In the genomic region with DNA sequence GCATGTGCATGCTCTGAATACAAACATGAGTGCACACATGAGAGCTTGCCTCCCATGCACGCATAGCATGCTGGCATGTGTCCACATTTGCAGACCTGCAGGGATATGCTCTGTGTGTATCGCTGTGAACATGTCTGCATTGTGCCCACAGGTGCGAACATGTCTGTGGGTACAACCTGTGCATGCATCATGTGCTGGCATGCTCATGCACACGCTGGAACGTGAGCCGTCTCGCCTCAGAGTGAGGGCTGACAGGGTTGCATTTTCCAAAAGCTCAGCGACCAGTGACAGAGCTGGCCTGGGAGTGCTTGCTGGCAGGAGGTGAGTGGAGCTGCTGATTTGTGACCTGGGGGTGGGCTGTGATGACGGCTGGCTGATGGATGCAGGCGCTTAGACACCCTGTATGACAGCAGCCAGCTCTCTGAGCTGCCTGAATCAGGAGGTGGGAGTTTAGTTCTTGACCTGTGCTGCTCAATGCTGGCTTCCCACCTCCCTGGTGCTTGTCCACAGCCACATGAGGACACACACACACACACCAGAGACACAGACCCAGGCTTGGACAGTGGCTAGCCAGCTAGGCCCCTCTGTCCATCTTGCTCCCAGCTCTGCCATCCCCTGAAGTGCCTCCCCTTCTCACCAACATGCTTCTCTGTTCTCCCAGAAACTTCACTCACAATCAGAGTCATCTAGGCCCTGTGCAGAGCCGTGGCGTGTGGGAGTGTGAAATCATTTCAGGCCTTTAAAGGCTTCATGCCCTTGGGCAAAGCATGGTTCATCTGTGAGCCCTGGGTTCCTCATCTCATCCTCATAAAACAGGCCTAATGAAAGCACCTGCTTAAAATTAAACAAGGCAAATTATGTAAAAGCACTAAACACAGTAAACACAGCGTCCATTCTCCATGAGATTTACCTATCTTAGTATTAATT, we compare ENCODE assay signal across 17 cellular contexts.
"Had no signal": no experiment of that assay in that cellular context is flagged by ENCODE, and none has a peak within 500 bp of the region (broad histone marks: within the 10 kb centered on the region; RNA-seq: fewer than 3 reads in every experiment).

No MANE protein-coding gene starts in this region.

- H3K9me3 Mint-ChIP-seq: activated naive CD8-positive, alpha-beta T cell treated with anti-CD3 and anti-CD28 coated beads for 36 hours; endodermal cell; immature natural killer cell had no signal

- H3K27ac Mint-ChIP-seq: activated naive CD8-positive, alpha-beta T cell treated with anti-CD3 and anti-CD28 coated beads for 36 hours; endodermal cell; immature natural killer cell; naive thymus-derived CD8-positive, alpha-beta T cell had no signal

- H3K4me3 Mint-ChIP-seq: activated naive CD8-positive, alpha-beta T cell treated with anti-CD3 and anti-CD28 coated beads for 36 hours; endodermal cell; immature natural killer cell; naive thymus-derived CD8-positive, alpha-beta T cell had no signal

- H3K36me3 Mint-ChIP-seq: activated naive CD8-positive, alpha-beta T cell treated with anti-CD3 and anti-CD28 coated beads for 36 hours; immature natural killer cell; naive thymus-derived CD8-positive, alpha-beta T cell had no signal

- DNase-seq: activated CD4-positive, alpha-beta T cell treated with anti-CD3 and anti-CD28 coated beads, Interleukin-2, amount 50 U/mL, for 4 hours; activated gamma-delta T cell treated with Interleukin-2 at 50 U/mL for 16 hours; activated naive CD8-positive, alpha-beta T cell treated with anti-CD3 and anti-CD28 coated beads for 36 hours; amniotic stem cell; colonic mucosa; endodermal cell; erythroblast; heart right ventricle; immature natural killer cell; mesenchymal stem cell; nucleus accumbens; stimulated activated CD4-positive, alpha-beta T cell treated with anti-CD3 and anti-CD28 coated beads, Interleukin-4, amount 100 ng/mL, for 1 hour; stomach; T-helper 2 cell; trophoblast cell had no signal

- H3K4me1 Mint-ChIP-seq: activated naive CD8-positive, alpha-beta T cell treated with anti-CD3 and anti-CD28 coated beads for 36 hours; endodermal cell; immature natural killer cell; naive thymus-derived CD8-positive, alpha-beta T cell had no signal

- ATAC-seq: heart right ventricle; naive thymus-derived CD8-positive, alpha-beta T cell; sciatic nerve had no signal
